Comparison of ENCODE assay signal across 11 cellular contexts in genomic region chr10:49010295-49010694, GRCh38.
"Had no signal": no experiment of that assay in that cellular context is flagged by ENCODE, and none has a peak within 500 bp of the region (broad histone marks: within the 10 kb centered on the region; RNA-seq: fewer than 3 reads in every experiment).

No MANE protein-coding gene starts in this region.

- ATAC-seq: activated CD4-positive, CD25-positive, alpha-beta regulatory T cell treated with anti-CD3 and anti-CD28 coated beads, Interleukin-2, amount 50 U/mL, for 24 hours; activated naive CD8-positive, alpha-beta T cell treated with anti-CD3 and anti-CD28 coated beads, Interleukin-2, amount 50 U/mL, for 24 hours; gastroesophageal sphincter; stimulated activated naive B cell treated with anti-CD40 and anti-IgM and Interleukin-4, amounts not matched to agents 10 μg/mL and 1 μg/mL and 100 μg/mL, for 72 hours had no signal

- DNase-seq: activated naive CD4-positive, alpha-beta T cell treated with Interleukin-2 at 50 U/mL for 16 hours; activated naive CD8-positive, alpha-beta T cell treated with anti-CD3 and anti-CD28 coated beads, Interleukin-2, amount 50 U/mL, for 24 hours; aorta; erythroblast; ovary; stimulated activated CD4-positive, alpha-beta T cell treated with anti-CD3 and anti-CD28 coated beads, Interleukin-12 subunit alpha, Interleukin-12 subunit beta, amount 100 ng/mL, for 4 hours; stimulated activated naive B cell treated with anti-CD40 and anti-IgM and Interleukin-4, amounts not matched to agents 10 μg/mL and 1 μg/mL and 100 μg/mL, for 72 hours; tibial artery; uterus had no signal
